In genomic region chr17:35010093-35010492, GRCh38 we compare ENCODE assay signal across 28 cellular contexts. TPM values are rescaled to one million over a fixed set of nuclear protein-coding genes. Genes with fewer than 3 reads are reported as not detected.
DNase-seq lines count a peak whose midpoint lies in the region; ATAC-seq and TF ChIP-seq lines count a peak whose summit lies in the region.
"Had no signal": no experiment of that assay in that cellular context is flagged by ENCODE, and none has a peak within 500 bp of the region (broad histone marks: within the 10 kb centered on the region; RNA-seq: fewer than 3 reads in every experiment).

No MANE protein-coding gene starts in this region.

- H2AFZ ChIP-seq in GM23248 = no peak overlapping the region

- H3K79me2 ChIP-seq in GM23248 (ENCODE audit: insufficient read depth) = no peaks in the 10 kb centered on the region

- peaks cover 35% of the 10 kb centered on the region for H3K36me3 Mint-ChIP-seq in T-helper 2 cell treated with Interferon-gamma antibody and Interleukin-4, amounts not matched to agents 5 μg/mL and 100 μg/mL, for 36 hours (ENCODE audit: low read depth)

- no peaks in the 10 kb centered on the region for H3K9me3 ChIP-seq in GM23248 (ENCODE audit: low read depth)
- no peaks in the 10 kb centered on the region for H3K9me3 ChIP-seq in ovary
- H3K9me3 ChIP-seq: BLaER1, lower lobe of right lung, transverse colon had no signal

- TF ChIP-seq EP300 in ovary (IDR thresholded peaks at IDR 0.05) = no peak

- H3K4me2 ChIP-seq in GM23248 (ENCODE audit: unreplicated experiment) = no peak overlapping the region
- H3K4me2 ChIP-seq: BLaER1, KMS-11 had no signal

- no peaks in the 10 kb centered on the region; the same call in 1 of the 2 replicates for H3K36me3 ChIP-seq in GM23248 (ENCODE audit: low read depth)
- H3K36me3 ChIP-seq in ovary = no peaks in the 10 kb centered on the region

- no peak overlapping the region for H3K4me3 Mint-ChIP-seq in T-helper 2 cell treated with Interferon-gamma antibody and Interleukin-4, amounts not matched to agents 5 μg/mL and 100 μg/mL, for 36 hours
- H3K4me3 Mint-ChIP-seq: activated CD4-positive, alpha-beta memory T cell treated with anti-CD3 and anti-CD28 coated beads, Interleukin-2, amount 10 ng/mL, durations not matched to agents 7 days and 5 days; H9; natural killer cell had no signal

- no peak overlapping the region for H3K27ac ChIP-seq in GM23248
- no peak overlapping the region for H3K27ac ChIP-seq in ovary
- H3K27ac ChIP-seq: BLaER1, KMS-11, lower lobe of right lung, transverse colon had no signal

- no peaks in the 10 kb centered on the region for H3K4me1 ChIP-seq in GM23248 (ENCODE audit: insufficient read depth)
- no peaks in the 10 kb centered on the region for H3K4me1 ChIP-seq in ovary (ENCODE audit: insufficient read depth)
- H3K4me1 ChIP-seq: BLaER1, lower lobe of right lung, transverse colon had no signal

- 64 to 66% methylated on average over 3 of the region's 3 CpGs for WGBS in GM23248 (ENCODE audit: low coverage in 1 of 2, low lambda C conversion rate in 2 of 2, missing lambda C conversion rate in 2 of 2), 2 experiments
- WGBS in ovary, 3 donors = 66 to 74% (median 71%) methylated on average over 3 of the region's 3 CpGs

- H3K9me2 ChIP-seq in GM23248 (ENCODE audit: insufficient read depth) = no peaks in the 10 kb centered on the region

- no peaks in the 10 kb centered on the region for H3K27me3 ChIP-seq in GM23248 (replicated peaks; ENCODE audit: insufficient read depth)
- H3K27me3 ChIP-seq in ovary = no peaks in the 10 kb centered on the region
- H3K27me3 ChIP-seq: BLaER1, transverse colon had no signal

- H3K9ac ChIP-seq in GM23248 = no peak overlapping the region
- H3K9ac ChIP-seq: BLaER1, KMS-11 had no signal

- no peaks in the 10 kb centered on the region for H3K9me3 Mint-ChIP-seq in T-helper 2 cell treated with Interferon-gamma antibody and Interleukin-4, amounts not matched to agents 5 μg/mL and 100 μg/mL, for 36 hours
- H3K9me3 Mint-ChIP-seq: activated CD4-positive, alpha-beta memory T cell treated with anti-CD3 and anti-CD28 coated beads, Interleukin-2, amount 10 ng/mL, durations not matched to agents 7 days and 5 days; H9; natural killer cell had no signal

- no peaks in the 10 kb centered on the region for H3K4me1 Mint-ChIP-seq in T-helper 2 cell treated with Interferon-gamma antibody and Interleukin-4, amounts not matched to agents 5 μg/mL and 100 μg/mL, for 36 hours (ENCODE audit: low read depth)
- H3K4me1 Mint-ChIP-seq: activated CD4-positive, alpha-beta memory T cell treated with anti-CD3 and anti-CD28 coated beads, Interleukin-2, amount 10 ng/mL, durations not matched to agents 7 days and 5 days; natural killer cell had no signal

- DNase-seq in AG08395 (ENCODE audit: low spot score) (peak; percentile 12), GM23248 (peak; percentile 16), fibroblast of peridontal ligament (ENCODE audit: extremely low read depth) (peak; percentile 50), ovary (no peak)
- no peak for DNase-seq in T-helper 2 cell treated with Interferon-gamma antibody and Interleukin-4, amounts not matched to agents 5 μg/mL and 100 μg/mL, for 36 hours (ENCODE audit: low spot score)
- DNase-seq: activated CD4-positive, alpha-beta memory T cell treated with anti-CD3 and anti-CD28 coated beads, Interleukin-2, amount 10 ng/mL, durations not matched to agents 7 days and 5 days; activated CD4-positive, alpha-beta T cell treated with anti-CD3 and anti-CD28 coated beads for 1 hour; activated gamma-delta T cell; activated T-cell treated with anti-CD3 and anti-CD28 coated beads for 4 hours; caudate nucleus; COR-L47; dermis blood vessel endothelial cell; DMS53; H9; hippocampal formation; lower lobe of right lung; MM.1S; natural killer cell; NCI-H1105 treated with DMSO at 0.1 percent for 48 hours; NCI-H1930; NCI-H2171 treated with DMSO at 0.1 percent for 48 hours; NCI-H510A; nucleus accumbens; stimulated activated CD4-positive, alpha-beta T cell treated with anti-CD3 and anti-CD28 coated beads, Interleukin-4, amount 100 ng/mL, for 1 hour; transverse colon had no signal

- in situ Hi-C loops in GM23248 (cut with MboI) = loop anchor here (5.0 kb wide), 1 partner anchor 102 kb away; no protein-coding TSS in a partner anchor

- no peaks in the 10 kb centered on the region for H3K27me3 Mint-ChIP-seq in T-helper 2 cell treated with Interferon-gamma antibody and Interleukin-4, amounts not matched to agents 5 μg/mL and 100 μg/mL, for 36 hours (ENCODE audit: low read depth)
- H3K27me3 Mint-ChIP-seq: activated CD4-positive, alpha-beta memory T cell treated with anti-CD3 and anti-CD28 coated beads, Interleukin-2, amount 10 ng/mL, durations not matched to agents 7 days and 5 days had no signal

- no peak overlapping the region for H3K27ac Mint-ChIP-seq in T-helper 2 cell treated with Interferon-gamma antibody and Interleukin-4, amounts not matched to agents 5 μg/mL and 100 μg/mL, for 36 hours
- H3K27ac Mint-ChIP-seq: activated CD4-positive, alpha-beta memory T cell treated with anti-CD3 and anti-CD28 coated beads, Interleukin-2, amount 10 ng/mL, durations not matched to agents 7 days and 5 days had no signal

- no peaks in the 10 kb centered on the region for H4K20me1 ChIP-seq in GM23248 (ENCODE audit: insufficient read depth)
- H4K20me1 ChIP-seq: BLaER1 had no signal

- no peak for TF ChIP-seq CTCF in ovary (IDR thresholded peaks at IDR 0.05)

- ATAC-seq in GM19035 (IDR thresholded peaks at IDR 0.05; ENCODE audit: unreplicated experiment) = no peak
- ATAC-seq: lower lobe of right lung, natural killer cell had no signal

- intact Hi-C loops in ovary (cut with DNase I) = loop anchor here in 1 of 4 donors (10.0 kb wide), 1 partner anchor 55 kb away; the partner anchor contains the start of gene RFFL

- H3K4me3 ChIP-seq in GM23248 = no peak overlapping the region
- H3K4me3 ChIP-seq in ovary = no peak overlapping the region
- H3K4me3 ChIP-seq: BLaER1, lower lobe of right lung, transverse colon had no signal

- no peak for TF ChIP-seq POLR2A in ovary (IDR thresholded peaks at IDR 0.05)

- H3F3A ChIP-seq in GM23248 (ENCODE audit: insufficient read depth) = no peaks in the 10 kb centered on the region

RNA-seq across cellular contexts. Expression of gene LIG3, which starts 29.8 kb away (rescaled TPM):
- total RNA-seq in GM23248 (2014; rRNA removed; shearing (Covaris generic)) = 14.4 and 22.0 TPM in 2 replicates
- 11.8 and 12.4 TPM in 2 replicates for polyA plus RNA-seq in GM23248 (2016; fragmentation: Nextera tagmentation; extraction: Ambion mirVana)
- total RNA-seq in ovary = 10 to 100 TPM; 21.0 to 63.2 (median 52.0) TPM
- 10 to 100 TPM; 10.9 to 33.1 TPM for polyA plus RNA-seq in ovary

RNA-seq across cellular contexts. Expression of gene ZNF830, which starts 48.8 kb away (rescaled TPM):
- total RNA-seq in GM23248 (2014; rRNA removed; shearing (Covaris generic)) = 4.5 and 4.6 TPM in 2 replicates
- polyA plus RNA-seq in GM23248 (2016; fragmentation: Nextera tagmentation; extraction: Ambion mirVana) = 10.2 and 10.6 TPM in 2 replicates
- 10 to 100 TPM; 13.2 to 23.1 (median 19.0) TPM for total RNA-seq in ovary
- 10 to 100 TPM; 15.6 to 29.0 TPM for polyA plus RNA-seq in ovary

RNA-seq across cellular contexts. Expression of gene CCT6B, which starts 48.8 kb away (rescaled TPM):
- 2.2 and 2.9 TPM in 2 replicates for total RNA-seq in GM23248 (2014; rRNA removed; shearing (Covaris generic))
- 3.8 and 4.6 TPM in 2 replicates for polyA plus RNA-seq in GM23248 (2016; fragmentation: Nextera tagmentation; extraction: Ambion mirVana)
- 1 to 10 TPM; 2.6 to 5.8 (median 3.9) TPM for total RNA-seq in ovary
- polyA plus RNA-seq in ovary = 1 to 10 TPM; 1.7 TPM

RNA-seq across cellular contexts. Expression of gene RFFL, which starts 53.4 kb away (rescaled TPM):
- 7.0 and 9.0 TPM in 2 replicates for total RNA-seq in GM23248 (2014; rRNA removed; shearing (Covaris generic))
- polyA plus RNA-seq in GM23248 (2016; fragmentation: Nextera tagmentation; extraction: Ambion mirVana) (3.9 and 4.2 TPM in 2 replicates), ovary (1 to 10 TPM; 6.3 to 9.8 TPM)
- total RNA-seq in ovary = 10 to 100 TPM; 10.4 to 23.9 (median 18.8) TPM

Comparison
In these comparisons a context has a peak if more than half of its experiments do, and no peak if none do; other contexts are left out.
1. DNase-seq: peak in AG08395 (single experiment), GM23248 (single experiment) and fibroblast of peridontal ligament (single experiment); none in T-helper 2 cell treated with Interferon-gamma antibody and Interleukin-4, amounts not matched to agents 5 μg/mL and 100 μg/mL, for 36 hours (single experiment) and ovary (0 of 5).